ENCODE assay signal across 23 cellular contexts in genomic region chr12:123369209-123369608, GRCh38.
"Had no signal": no experiment of that assay in that cellular context is flagged by ENCODE, and none has a peak within 500 bp of the region (broad histone marks: within the 10 kb centered on the region; RNA-seq: fewer than 3 reads in every experiment).

No MANE protein-coding gene starts in this region.

- H3K27ac ChIP-seq: cardiac muscle cell, upper lobe of left lung had no signal

- H3K4me3 Mint-ChIP-seq: activated naive CD8-positive, alpha-beta T cell treated with anti-CD3 and anti-CD28 coated beads, Interleukin-2, amount 10 ng/mL, durations not matched to agents 7 days and 5 days; activated T-helper 1 cell treated with anti-CD3 and anti-CD28 coated beads, Interleukin-12 subunit alpha, Interleukin-12 subunit beta, Interleukin-2, Interleukin-4 antibody, amounts not matched to agents 30 ng/mL and 10 ng/mL and 1 ng/mL, durations not matched to agents 14 hours and 24 hours and 36 hours; dendritic cell treated with granulocyte-macrophage colony-stimulating factor and Interleukin-4, amounts not matched to agents 40 ng/mL and 50 ng/mL, for 4 days; immature natural killer cell; memory B cell; T-helper 1 cell treated with Interleukin-12 subunit alpha and Interleukin-12 subunit beta and Interleukin-4 antibody, amounts not matched to agents 30 μg/mL and 1 μg/mL, for 36 hours had no signal

- H3K36me3 Mint-ChIP-seq: activated naive CD8-positive, alpha-beta T cell treated with anti-CD3 and anti-CD28 coated beads, Interleukin-2, amount 10 ng/mL, durations not matched to agents 7 days and 5 days; immature natural killer cell; memory B cell; naive B cell had no signal

- H3K9me3 Mint-ChIP-seq: activated naive CD8-positive, alpha-beta T cell treated with anti-CD3 and anti-CD28 coated beads, Interleukin-2, amount 10 ng/mL, durations not matched to agents 7 days and 5 days; activated T-helper 1 cell treated with anti-CD3 and anti-CD28 coated beads, Interleukin-12 subunit alpha, Interleukin-12 subunit beta, Interleukin-2, Interleukin-4 antibody, amounts not matched to agents 30 ng/mL and 10 ng/mL and 1 ng/mL, durations not matched to agents 14 hours and 24 hours and 36 hours; dendritic cell treated with granulocyte-macrophage colony-stimulating factor and Interleukin-4, amounts not matched to agents 40 ng/mL and 50 ng/mL, for 4 days; immature natural killer cell; memory B cell; naive B cell; T-helper 1 cell treated with Interleukin-12 subunit alpha and Interleukin-12 subunit beta and Interleukin-4 antibody, amounts not matched to agents 30 μg/mL and 1 μg/mL, for 36 hours had no signal

- H3K9me3 ChIP-seq: esophagus squamous epithelium, mucosa of descending colon, upper lobe of left lung had no signal

- H3K27me3 Mint-ChIP-seq: activated naive CD8-positive, alpha-beta T cell treated with anti-CD3 and anti-CD28 coated beads, Interleukin-2, amount 10 ng/mL, durations not matched to agents 7 days and 5 days; dendritic cell treated with granulocyte-macrophage colony-stimulating factor and Interleukin-4, amounts not matched to agents 40 ng/mL and 50 ng/mL, for 4 days; memory B cell; naive B cell had no signal

- DNase-seq: activated CD4-positive, alpha-beta T cell treated with anti-CD3 and anti-CD28 coated beads, Interleukin-2, amount 50 U/mL, for 1 hour; activated CD4-positive, CD25-positive, alpha-beta regulatory T cell treated with anti-CD3 and anti-CD28 coated beads, Interleukin-2, amount 50 U/mL, for 72 hours; activated naive CD8-positive, alpha-beta T cell treated with anti-CD3 and anti-CD28 coated beads, Interleukin-2, amount 10 ng/mL, durations not matched to agents 7 days and 5 days; amygdala; effector memory CD4-positive, alpha-beta T cell; esophagus squamous epithelium; immature natural killer cell; left ventricle myocardium superior; mucosa of descending colon; naive B cell; nucleus accumbens; retina; stimulated activated CD4-positive, alpha-beta T cell treated with anti-CD3 and anti-CD28 coated beads, Interleukin-12 subunit alpha, Interleukin-12 subunit beta, amount 100 ng/mL, for 4 hours; stimulated activated CD4-positive, alpha-beta T cell treated with anti-CD3 and anti-CD28 coated beads, Interleukin-1b, Interleukin-23, amount 100 ng/mL, for 48 hours; stimulated activated CD8-positive, alpha-beta memory T cell treated with anti-CD3 and anti-CD28 coated beads, Interleukin-4, amount 100 ng/mL, for 48 hours; stimulated activated naive CD8-positive, alpha-beta T cell treated with anti-CD3 and anti-CD28 coated beads, Interleukin-15, Interleukin-2, amounts not matched to agents 100 U/mL and 50 U/mL, for 24 hours; upper lobe of left lung had no signal

- H3K27me3 ChIP-seq: cardiac muscle cell, esophagus squamous epithelium, upper lobe of left lung had no signal

- H3K27ac Mint-ChIP-seq: activated naive CD8-positive, alpha-beta T cell treated with anti-CD3 and anti-CD28 coated beads, Interleukin-2, amount 10 ng/mL, durations not matched to agents 7 days and 5 days; activated T-helper 1 cell treated with anti-CD3 and anti-CD28 coated beads, Interleukin-12 subunit alpha, Interleukin-12 subunit beta, Interleukin-2, Interleukin-4 antibody, amounts not matched to agents 30 ng/mL and 10 ng/mL and 1 ng/mL, durations not matched to agents 14 hours and 24 hours and 36 hours; dendritic cell treated with granulocyte-macrophage colony-stimulating factor and Interleukin-4, amounts not matched to agents 40 ng/mL and 50 ng/mL, for 4 days; memory B cell; T-helper 1 cell treated with Interleukin-12 subunit alpha and Interleukin-12 subunit beta and Interleukin-4 antibody, amounts not matched to agents 30 μg/mL and 1 μg/mL, for 36 hours had no signal

- H3K4me3 ChIP-seq: cardiac muscle cell, esophagus squamous epithelium, mucosa of descending colon, upper lobe of left lung had no signal

- ATAC-seq: left ventricle myocardium superior; mucosa of descending colon; stimulated activated naive CD8-positive, alpha-beta T cell treated with anti-CD3 and anti-CD28 coated beads, Interleukin-15, Interleukin-2, amounts not matched to agents 100 U/mL and 50 U/mL, for 24 hours had no signal

- FAIRE-seq: endothelial cell of umbilical vein had no signal

- H3K36me3 ChIP-seq: cardiac muscle cell, esophagus squamous epithelium, upper lobe of left lung had no signal
